Comparison of ENCODE assay signal across 23 cellular contexts in the genomic region with DNA sequence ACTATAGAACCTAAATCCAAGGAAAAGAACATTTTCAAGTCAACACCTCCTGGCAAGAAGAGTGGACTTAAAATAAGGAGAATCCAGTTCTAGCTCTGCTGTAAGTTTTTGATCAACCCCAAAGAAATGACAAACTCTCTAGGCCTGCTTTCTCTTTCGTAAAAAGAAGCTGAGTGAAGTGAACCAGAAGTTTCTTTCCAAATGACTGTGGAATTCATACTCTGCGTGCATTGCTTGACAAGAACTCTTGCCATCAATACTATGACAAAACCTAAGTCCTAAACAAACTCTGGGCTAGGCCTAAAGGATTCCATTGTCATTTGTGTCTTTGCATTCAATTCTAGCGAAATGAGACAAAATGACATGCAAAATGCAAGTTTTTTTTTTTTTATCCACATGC.
"Had no signal": no experiment of that assay in that cellular context is flagged by ENCODE, and none has a peak within 500 bp of the region (broad histone marks: within the 10 kb centered on the region; RNA-seq: fewer than 3 reads in every experiment).

No MANE protein-coding gene starts in this region.

- H3K9me3 ChIP-seq: gastrocnemius medialis, lower lobe of right lung, prostate gland, right atrium auricular region, sigmoid colon, testis, tibial artery had no signal

- H3K27me3 ChIP-seq: gastrocnemius medialis, right atrium auricular region, sigmoid colon, testis, tibial artery, upper lobe of left lung had no signal

- DNase-seq: cortex of kidney; effector CD4-positive, alpha-beta T cell; foreskin fibroblast; gastrocnemius medialis; head of caudate nucleus; left ventricle myocardium superior; lower lobe of right lung; naive thymus-derived CD8-positive, alpha-beta T cell; nephron progenitor cell; nucleus accumbens; sigmoid colon; stimulated activated CD4-positive, alpha-beta T cell treated with anti-CD3 and anti-CD28 coated beads, Interleukin-2, amount 100 ng/mL, for 24 hours; stimulated activated CD4-positive, alpha-beta T cell treated with anti-CD3 and anti-CD28 coated beads, Interleukin-4, amount 100 ng/mL, for 24 hours; stimulated activated naive CD8-positive, alpha-beta T cell treated with anti-CD3 and anti-CD28 coated beads, Interleukin-15, Interleukin-2, amounts not matched to agents 100 U/mL and 50 U/mL, for 24 hours; substantia nigra; testis; tibial artery; upper lobe of left lung had no signal

- ATAC-seq: gastrocnemius medialis; left ventricle myocardium superior; lower lobe of right lung; naive thymus-derived CD8-positive, alpha-beta T cell; stimulated activated effector memory CD8-positive, alpha-beta T cell treated with anti-CD3 and anti-CD28 coated beads, Interleukin-12 subunit alpha, Interleukin-12 subunit beta, amount 100 ng/mL, for 72 hours; stimulated activated naive CD8-positive, alpha-beta T cell treated with anti-CD3 and anti-CD28 coated beads, Interleukin-15, Interleukin-2, amounts not matched to agents 100 U/mL and 50 U/mL, for 24 hours had no signal

- H3K4me1 ChIP-seq: gastrocnemius medialis, lower lobe of right lung, prostate gland, right atrium auricular region, sigmoid colon, testis, upper lobe of left lung had no signal

- H3K4me3 ChIP-seq: gastrocnemius medialis, lower lobe of right lung, prostate gland, right atrium auricular region, sigmoid colon, testis, tibial artery, upper lobe of left lung had no signal

- FAIRE-seq: keratinocyte, urothelium cell line had no signal

- H3K27ac ChIP-seq: gastrocnemius medialis, lower lobe of right lung, prostate gland, right atrium auricular region, sigmoid colon, testis, tibial artery, upper lobe of left lung had no signal

- H3K36me3 ChIP-seq: gastrocnemius medialis, lower lobe of right lung, prostate gland, right atrium auricular region, sigmoid colon, tibial artery, upper lobe of left lung had no signal
